Comparison of ENCODE assay signal across 1 cellular context in genomic region chr17:9241774-9242496, GRCh38.
TF ChIP-seq lines count a peak whose summit lies in the region.

No MANE protein-coding gene starts in this region.

TF ChIP-seq in WTC11, 78 proteins besides CTCF, POLR2A, EP300 and RAD21 (continued from another document):
- TF ChIP-seq E2F1 (CRISPR knock-in tag; IDR thresholded peaks at IDR 0.05) (no peak), ETV6 (CRISPR knock-in tag; IDR thresholded peaks at IDR 0.05) (no peak), SMAD3 (CRISPR knock-in tag; IDR thresholded peaks at IDR 0.05; ENCODE audit: borderline replicate concordance) (no peak), AFF4 (CRISPR knock-in tag; IDR thresholded peaks at IDR 0.05; ENCODE audit: borderline replicate concordance) (no peak), PRRX2 (CRISPR knock-in tag; IDR thresholded peaks at IDR 0.05) (no peak)
